In the genomic region with DNA sequence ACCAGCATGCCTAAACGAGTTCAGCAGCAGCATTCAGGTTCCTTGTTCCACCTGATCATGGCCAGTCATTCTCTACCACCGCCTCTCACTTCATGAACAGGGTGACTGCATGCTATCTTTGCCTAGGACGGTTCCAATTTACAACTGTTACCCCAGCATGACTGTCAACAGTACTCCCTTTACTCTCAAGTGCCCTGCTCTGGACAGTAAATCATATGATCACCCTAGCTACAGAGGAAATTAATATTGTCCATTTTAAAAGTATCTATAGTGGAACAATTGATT, we compare ENCODE assay signal across 1 cellular context.
TF ChIP-seq lines count a peak whose summit lies in the region.

No MANE protein-coding gene starts in this region.

TF ChIP-seq in HepG2, 621 proteins besides CTCF, POLR2A, EP300 and RAD21:
- TF ChIP-seq EED (CRISPR knock-in tag; IDR thresholded peaks at IDR 0.05) = no peak
- TF ChIP-seq ZNF672 (CRISPR knock-in tag; IDR thresholded peaks at IDR 0.05) = no peak
- TF ChIP-seq JDP2 (CRISPR knock-in tag; IDR thresholded peaks at IDR 0.05; ENCODE audit: borderline replicate concordance) = no peak
- TF ChIP-seq, protein P1, sequence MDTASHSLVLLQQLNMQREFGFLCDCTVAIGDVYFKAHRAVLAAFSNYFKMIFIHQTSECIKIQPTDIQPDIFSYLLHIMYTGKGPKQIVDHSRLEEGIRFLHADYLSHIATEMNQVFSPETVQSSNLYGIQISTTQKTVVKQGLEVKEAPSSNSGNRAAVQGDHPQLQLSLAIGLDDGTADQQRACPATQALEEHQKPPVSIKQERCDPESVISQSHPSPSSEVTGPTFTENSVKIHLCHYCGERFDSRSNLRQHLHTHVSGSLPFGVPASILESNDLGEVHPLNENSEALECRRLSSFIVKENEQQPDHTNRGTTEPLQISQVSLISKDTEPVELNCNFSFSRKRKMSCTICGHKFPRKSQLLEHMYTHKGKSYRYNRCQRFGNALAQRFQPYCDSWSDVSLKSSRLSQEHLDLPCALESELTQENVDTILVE (CRISPR knock-in tag; IDR thresholded peaks at IDR 0.05) = no peak
- TF ChIP-seq, protein P2, sequence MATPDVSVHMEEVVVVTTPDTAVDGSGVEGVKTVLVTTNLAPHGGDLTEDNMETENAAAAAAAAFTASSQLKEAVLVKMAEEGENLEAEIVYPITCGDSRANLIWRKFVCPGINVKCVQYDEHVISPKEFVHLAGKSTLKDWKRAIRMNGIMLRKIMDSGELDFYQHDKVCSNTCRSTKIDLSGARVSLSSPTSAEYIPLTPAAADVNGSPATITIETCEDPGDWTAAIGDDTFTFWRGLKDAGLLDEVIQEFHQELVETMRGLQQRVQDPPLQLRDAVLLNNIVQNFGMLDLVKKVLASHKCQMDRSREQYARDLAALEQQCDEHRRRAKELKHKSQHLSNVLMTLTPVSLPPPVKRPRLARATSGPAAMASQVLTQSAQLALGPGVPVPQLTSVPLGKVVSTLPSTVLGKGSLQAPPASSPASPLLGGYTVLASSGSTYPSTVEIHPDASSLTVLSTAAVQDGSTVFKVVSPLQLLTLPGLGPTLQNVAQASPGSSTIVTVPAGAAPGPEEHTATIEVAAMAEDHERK (CRISPR knock-in tag; IDR thresholded peaks at IDR 0.05; ENCODE audit: low read depth) = no peak
- TF ChIP-seq ZNF891 (CRISPR knock-in tag; IDR thresholded peaks at IDR 0.05) = no peak
- no peak for TF ChIP-seq PCBP2 (optimal IDR thresholded peaks at IDR 0.05; ENCODE audit: low read depth, low read length, poor library complexity, severe bottlenecking)
- TF ChIP-seq PLRG1 (conservative IDR thresholded peaks at IDR 0.05) = no peak
- TF ChIP-seq ZNF383 (CRISPR knock-in tag; IDR thresholded peaks at IDR 0.05; ENCODE audit: borderline replicate concordance) = no peak
- no peak for TF ChIP-seq ZNF317 (CRISPR knock-in tag; IDR thresholded peaks at IDR 0.05)
- no peak for TF ChIP-seq ZNF619 (CRISPR knock-in tag; IDR thresholded peaks at IDR 0.05)
